12 cellular contexts compared by ENCODE assay signal in genomic region chr13:46343279-46343949, GRCh38.
"Had no signal": no experiment of that assay in that cellular context is flagged by ENCODE, and none has a peak within 500 bp of the region (broad histone marks: within the 10 kb centered on the region; RNA-seq: fewer than 3 reads in every experiment).

No MANE protein-coding gene starts in this region.

- H3K27ac ChIP-seq: neutrophil, thyroid gland had no signal

- H3K4me3 ChIP-seq: thyroid gland had no signal

- H3K36me3 ChIP-seq: thyroid gland had no signal

- ATAC-seq: stimulated activated effector memory CD8-positive, alpha-beta T cell treated with anti-CD3 and anti-CD28 coated beads, Interleukin-12 subunit alpha, Interleukin-12 subunit beta, amount 100 ng/mL, for 72 hours had no signal

- DNase-seq: activated CD4-positive, CD25-positive, alpha-beta regulatory T cell treated with anti-CD3 and anti-CD28 coated beads, Interleukin-2, amount 50 U/mL, for 72 hours; activated naive CD4-positive, alpha-beta T cell treated with Interleukin-2 at 50 U/mL for 16 hours; activated T-cell treated with anti-CD3 and anti-CD28 coated beads for 4 hours; aorta; cortex of kidney; effector CD8-positive, alpha-beta T cell; foreskin melanocyte; kidney glomerular epithelial cell; thyroid gland had no signal

- H3K4me3 Mint-ChIP-seq: stimulated activated effector memory CD8-positive, alpha-beta T cell treated with anti-CD3 and anti-CD28 coated beads, Interleukin-12 subunit alpha, Interleukin-12 subunit beta, amount 100 ng/mL, for 72 hours; T-helper 1 cell treated with Interleukin-12 subunit alpha and Interleukin-12 subunit beta and Interleukin-4 antibody, amounts not matched to agents 30 μg/mL and 1 μg/mL, for 36 hours had no signal

- H3K27me3 ChIP-seq: neutrophil, thyroid gland had no signal

- H3K9me3 ChIP-seq: neutrophil, thyroid gland had no signal

- H3K27ac Mint-ChIP-seq: stimulated activated effector memory CD8-positive, alpha-beta T cell treated with anti-CD3 and anti-CD28 coated beads, Interleukin-12 subunit alpha, Interleukin-12 subunit beta, amount 100 ng/mL, for 72 hours; T-helper 1 cell treated with Interleukin-12 subunit alpha and Interleukin-12 subunit beta and Interleukin-4 antibody, amounts not matched to agents 30 μg/mL and 1 μg/mL, for 36 hours had no signal

- H3K9me3 Mint-ChIP-seq: stimulated activated effector memory CD8-positive, alpha-beta T cell treated with anti-CD3 and anti-CD28 coated beads, Interleukin-12 subunit alpha, Interleukin-12 subunit beta, amount 100 ng/mL, for 72 hours had no signal
